ENCODE assay signal across 29 cellular contexts in the genomic region with DNA sequence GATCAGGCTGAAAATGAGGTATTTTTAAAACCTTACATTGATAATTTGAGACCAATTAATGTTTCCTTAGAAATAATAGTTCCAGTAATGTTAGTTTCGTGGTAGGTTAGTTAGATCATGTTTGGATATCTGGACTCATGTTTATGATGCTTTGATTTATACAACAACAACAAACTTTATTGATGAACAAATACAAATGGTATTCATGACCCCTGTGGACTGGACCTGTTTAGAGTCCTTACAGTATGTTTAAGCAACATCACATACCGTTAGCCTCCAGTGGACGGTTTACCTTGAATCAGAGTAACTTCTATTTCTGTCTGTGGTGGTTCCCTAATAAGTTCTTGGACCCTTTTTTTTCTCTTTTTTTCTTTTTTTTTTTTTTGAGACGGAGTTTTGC.
"Had no signal": no experiment of that assay in that cellular context is flagged by ENCODE, and none has a peak within 500 bp of the region (broad histone marks: within the 10 kb centered on the region; RNA-seq: fewer than 3 reads in every experiment).

No MANE protein-coding gene starts in this region.

- H3K4me1 Mint-ChIP-seq: stimulated activated effector memory CD8-positive, alpha-beta T cell treated with anti-CD3 and anti-CD28 coated beads, Interleukin-12 subunit alpha, Interleukin-12 subunit beta, amount 100 ng/mL, for 72 hours; stimulated activated memory B cell treated with anti-CD40 and anti-IgM and Interleukin-4, amounts not matched to agents 10 μg/mL and 1 μg/mL and 100 μg/mL, for 72 hours; stimulated activated naive CD8-positive, alpha-beta T cell treated with anti-CD3 and anti-CD28 coated beads, Interleukin-15, amount 100 ng/mL, for 72 hours had no signal

- H3K4me3 ChIP-seq: stomach, suprapubic skin, testis, thoracic aorta, thyroid gland, tibial artery, tibial nerve, transverse colon, upper lobe of left lung, upper lobe of right lung, uterus, vagina had no signal

- ATAC-seq: stimulated activated effector memory CD8-positive, alpha-beta T cell treated with anti-CD3 and anti-CD28 coated beads, Interleukin-12 subunit alpha, Interleukin-12 subunit beta, amount 100 ng/mL, for 72 hours; stimulated activated memory B cell treated with anti-CD40 and anti-IgM and Interleukin-4, amounts not matched to agents 10 μg/mL and 1 μg/mL and 100 μg/mL, for 72 hours; stimulated activated naive B cell treated with anti-CD40 and anti-IgM and Interleukin-4, amounts not matched to agents 10 μg/mL and 1 μg/mL and 100 μg/mL, for 72 hours; stimulated activated naive CD8-positive, alpha-beta T cell treated with anti-CD3 and anti-CD28 coated beads, Interleukin-15, amount 100 ng/mL, for 72 hours; stimulated activated naive CD8-positive, alpha-beta T cell treated with anti-CD3 and anti-CD28 coated beads, Interleukin-15, Interleukin-2, amounts not matched to agents 100 U/mL and 50 U/mL, for 24 hours; upper lobe of right lung had no signal

- H3K4me3 Mint-ChIP-seq: stimulated activated effector memory CD8-positive, alpha-beta T cell treated with anti-CD3 and anti-CD28 coated beads, Interleukin-12 subunit alpha, Interleukin-12 subunit beta, amount 100 ng/mL, for 72 hours; stimulated activated memory B cell treated with anti-CD40 and anti-IgM and Interleukin-4, amounts not matched to agents 10 μg/mL and 1 μg/mL and 100 μg/mL, for 72 hours; stimulated activated naive B cell treated with anti-CD40 and anti-IgM and Interleukin-4, amounts not matched to agents 10 μg/mL and 1 μg/mL and 100 μg/mL, for 72 hours; stimulated activated naive CD8-positive, alpha-beta T cell treated with anti-CD3 and anti-CD28 coated beads, Interleukin-15, amount 100 ng/mL, for 72 hours; stimulated activated naive CD8-positive, alpha-beta T cell treated with anti-CD3 and anti-CD28 coated beads, Interleukin-15, Interleukin-2, amounts not matched to agents 100 ng/mL and 50 ng/mL, for 24 hours; type B pancreatic cell had no signal

- H3K27ac ChIP-seq: stomach, suprapubic skin, testis, thoracic aorta, thyroid gland, tibial artery, tibial nerve, transverse colon, upper lobe of left lung, upper lobe of right lung, uterus, vagina had no signal

- FAIRE-seq: urothelium cell line had no signal

- H3K27me3 Mint-ChIP-seq: stimulated activated memory B cell treated with anti-CD40 and anti-IgM and Interleukin-4, amounts not matched to agents 10 μg/mL and 1 μg/mL and 100 μg/mL, for 72 hours; stimulated activated naive B cell treated with anti-CD40 and anti-IgM and Interleukin-4, amounts not matched to agents 10 μg/mL and 1 μg/mL and 100 μg/mL, for 72 hours; stimulated activated naive CD8-positive, alpha-beta T cell treated with anti-CD3 and anti-CD28 coated beads, Interleukin-15, amount 100 ng/mL, for 72 hours; stimulated activated naive CD8-positive, alpha-beta T cell treated with anti-CD3 and anti-CD28 coated beads, Interleukin-15, Interleukin-2, amounts not matched to agents 100 ng/mL and 50 ng/mL, for 24 hours; type B pancreatic cell had no signal

- H3K27me3 ChIP-seq: stomach, suprapubic skin, testis, thyroid gland, tibial artery, tibial nerve, transverse colon, upper lobe of left lung, upper lobe of right lung, uterus, vagina had no signal

- H3K9me3 ChIP-seq: stomach, suprapubic skin, testis, thoracic aorta, thyroid gland, tibial artery, tibial nerve, transverse colon, upper lobe of left lung, upper lobe of right lung, uterus, vagina had no signal

- H3K36me3 ChIP-seq: transverse colon, uterus had no signal

- H3K4me1 ChIP-seq: stomach, suprapubic skin, testis, thyroid gland, tibial artery, tibial nerve, transverse colon, upper lobe of left lung, upper lobe of right lung, uterus, vagina had no signal

- H3K9me3 Mint-ChIP-seq: stimulated activated effector memory CD8-positive, alpha-beta T cell treated with anti-CD3 and anti-CD28 coated beads, Interleukin-12 subunit alpha, Interleukin-12 subunit beta, amount 100 ng/mL, for 72 hours; stimulated activated memory B cell treated with anti-CD40 and anti-IgM and Interleukin-4, amounts not matched to agents 10 μg/mL and 1 μg/mL and 100 μg/mL, for 72 hours; stimulated activated naive B cell treated with anti-CD40 and anti-IgM and Interleukin-4, amounts not matched to agents 10 μg/mL and 1 μg/mL and 100 μg/mL, for 72 hours; stimulated activated naive CD8-positive, alpha-beta T cell treated with anti-CD3 and anti-CD28 coated beads, Interleukin-15, amount 100 ng/mL, for 72 hours; stimulated activated naive CD8-positive, alpha-beta T cell treated with anti-CD3 and anti-CD28 coated beads, Interleukin-15, Interleukin-2, amounts not matched to agents 100 ng/mL and 50 ng/mL, for 24 hours; type B pancreatic cell had no signal

- H3K27ac Mint-ChIP-seq: stimulated activated effector memory CD8-positive, alpha-beta T cell treated with anti-CD3 and anti-CD28 coated beads, Interleukin-12 subunit alpha, Interleukin-12 subunit beta, amount 100 ng/mL, for 72 hours; stimulated activated memory B cell treated with anti-CD40 and anti-IgM and Interleukin-4, amounts not matched to agents 10 μg/mL and 1 μg/mL and 100 μg/mL, for 72 hours; stimulated activated naive B cell treated with anti-CD40 and anti-IgM and Interleukin-4, amounts not matched to agents 10 μg/mL and 1 μg/mL and 100 μg/mL, for 72 hours; stimulated activated naive CD8-positive, alpha-beta T cell treated with anti-CD3 and anti-CD28 coated beads, Interleukin-15, Interleukin-2, amounts not matched to agents 100 ng/mL and 50 ng/mL, for 24 hours; type B pancreatic cell had no signal

- DNase-seq: stimulated activated CD4-positive, alpha-beta T cell treated with anti-CD3 and anti-CD28 coated beads, Interleukin-2, amount 100 ng/mL, for 48 hours; stimulated activated CD4-positive, alpha-beta T cell treated with anti-CD3 and anti-CD28 coated beads, Interleukin-4, amount 100 ng/mL, for 1 hour; stimulated activated CD4-positive, alpha-beta T cell treated with anti-CD3 and anti-CD28 coated beads, Interleukin-4, amount 100 ng/mL, for 24 hours; stimulated activated CD4-positive, alpha-beta T cell treated with anti-CD3 and anti-CD28 coated beads, Interleukin-4, amount 100 ng/mL, for 4 hours; stimulated activated CD8-positive, alpha-beta memory T cell treated with anti-CD3 and anti-CD28 coated beads, Interleukin-4, amount 100 ng/mL, for 48 hours; stimulated activated naive B cell treated with anti-CD40 and anti-IgM and Interleukin-4, amounts not matched to agents 10 μg/mL and 1 μg/mL and 100 μg/mL, for 72 hours; stimulated activated naive CD4-positive, alpha-beta T cell; stimulated activated naive CD4-positive, alpha-beta T cell treated with Interleukin-2 at 50 U/mL for 16 hours; stimulated activated naive CD8-positive, alpha-beta T cell treated with anti-CD3 and anti-CD28 coated beads, Interleukin-15, amount 100 ng/mL, for 72 hours; stimulated activated naive CD8-positive, alpha-beta T cell treated with anti-CD3 and anti-CD28 coated beads, Interleukin-15, Interleukin-2, amounts not matched to agents 100 U/mL and 50 U/mL, for 24 hours; stomach; substantia nigra; testis; thyroid gland; tibial artery; transverse colon; trophoblast cell; upper lobe of left lung; upper lobe of right lung; uterus had no signal
